1 cellular context compared by ENCODE assay signal in genomic region chr1:21295059-21295401, GRCh38.
TF ChIP-seq lines count a peak whose summit lies in the region.

No MANE protein-coding gene starts in this region.

TF ChIP-seq in liver, 16 proteins besides CTCF, POLR2A, EP300 and RAD21 (continued from another document):
- TF ChIP-seq, protein P1, sequence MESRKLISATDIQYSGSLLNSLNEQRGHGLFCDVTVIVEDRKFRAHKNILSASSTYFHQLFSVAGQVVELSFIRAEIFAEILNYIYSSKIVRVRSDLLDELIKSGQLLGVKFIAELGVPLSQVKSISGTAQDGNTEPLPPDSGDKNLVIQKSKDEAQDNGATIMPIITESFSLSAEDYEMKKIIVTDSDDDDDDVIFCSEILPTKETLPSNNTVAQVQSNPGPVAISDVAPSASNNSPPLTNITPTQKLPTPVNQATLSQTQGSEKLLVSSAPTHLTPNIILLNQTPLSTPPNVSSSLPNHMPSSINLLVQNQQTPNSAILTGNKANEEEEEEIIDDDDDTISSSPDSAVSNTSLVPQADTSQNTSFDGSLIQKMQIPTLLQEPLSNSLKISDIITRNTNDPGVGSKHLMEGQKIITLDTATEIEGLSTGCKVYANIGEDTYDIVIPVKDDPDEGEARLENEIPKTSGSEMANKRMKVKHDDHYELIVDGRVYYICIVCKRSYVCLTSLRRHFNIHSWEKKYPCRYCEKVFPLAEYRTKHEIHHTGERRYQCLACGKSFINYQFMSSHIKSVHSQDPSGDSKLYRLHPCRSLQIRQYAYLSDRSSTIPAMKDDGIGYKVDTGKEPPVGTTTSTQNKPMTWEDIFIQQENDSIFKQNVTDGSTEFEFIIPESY (IDR thresholded peaks at IDR 0.05): no peak
- TF ChIP-seq HNF4A (conservative IDR thresholded peaks at IDR 0.05) (no peak), JUND (IDR thresholded peaks at IDR 0.05) (no peak), HNF4G (IDR thresholded peaks at IDR 0.05) (no peak), NR2F2 (IDR thresholded peaks at IDR 0.05) (no peak), TAF1 (conservative IDR thresholded peaks at IDR 0.05) (no peak), GABPA (IDR thresholded peaks at IDR 0.05 in 1 of 2, conservative IDR thresholded peaks at IDR 0.05 in 1 of 2) (no peak), SP1 (IDR thresholded peaks at IDR 0.05) (no peak), FOXA1 (IDR thresholded peaks at IDR 0.05) (no peak), FOXA2 (IDR thresholded peaks at IDR 0.05) (no peak), YY1 (IDR thresholded peaks at IDR 0.05) (no peak), RXRA (IDR thresholded peaks at IDR 0.05) (no peak)
